29 cellular contexts compared by ENCODE assay signal in the genomic region with DNA sequence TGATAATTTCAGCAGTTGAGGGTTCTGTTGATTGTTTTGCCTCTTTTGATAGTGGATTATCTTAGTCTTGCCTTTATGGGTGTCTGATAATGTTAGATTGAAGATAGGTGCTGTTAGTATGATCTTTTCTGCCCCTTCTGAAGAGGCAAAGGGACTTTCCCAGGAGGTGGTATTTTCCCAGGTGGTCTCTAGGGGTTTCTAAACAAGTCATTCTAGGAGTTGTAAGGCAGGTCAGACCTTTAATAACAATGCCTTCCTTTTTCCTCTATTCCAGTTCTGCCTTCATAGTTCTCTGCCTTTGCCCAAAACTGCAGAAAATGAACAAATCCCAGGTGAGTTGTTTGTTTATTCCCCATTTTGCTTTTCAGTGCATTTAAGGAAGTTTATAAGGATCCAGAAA. TPM values are rescaled to one million over a fixed set of nuclear protein-coding genes. Genes with fewer than 3 reads are reported as not detected.
DNase-seq lines count a peak whose midpoint lies in the region; ATAC-seq and TF ChIP-seq lines count a peak whose summit lies in the region.
"Had no signal": no experiment of that assay in that cellular context is flagged by ENCODE, and none has a peak within 500 bp of the region (broad histone marks: within the 10 kb centered on the region; RNA-seq: fewer than 3 reads in every experiment).

No MANE protein-coding gene starts in this region.

- H3K4me1 Mint-ChIP-seq in endodermal cell = peaks cover 2% of the 10 kb centered on the region
- peaks cover 17 to 43% (median 22%) of the 10 kb centered on the region in 3 donors for H3K4me1 Mint-ChIP-seq in CD8-positive, alpha-beta memory T cell
- H3K4me1 Mint-ChIP-seq: GM23338 had no signal

- H3K79me2 ChIP-seq in Loucy (ENCODE audit: insufficient read depth, low read length) = peaks cover 56% of the 10 kb centered on the region

- H3K9me2 ChIP-seq in Loucy (replicated peaks; ENCODE audit: low read depth, low read length) = no peaks in the 10 kb centered on the region

- no peak overlapping the region for H2AFZ ChIP-seq in Loucy (ENCODE audit: low read length)
- H2AFZ ChIP-seq: GM23338 had no signal

- peaks cover 9% of the 10 kb centered on the region for H3K4me1 ChIP-seq in Loucy (ENCODE audit: insufficient read depth, low read length, poor library complexity, severe bottlenecking)
- no peaks in the 10 kb centered on the region for H3K4me1 ChIP-seq in endodermal cell (ENCODE audit: control insufficient read depth, insufficient read depth, low read length)
- H3K4me1 ChIP-seq in CD8-positive, alpha-beta memory T cell (ENCODE audit: insufficient read depth, low read length) = peaks cover 7% of the 10 kb centered on the region
- H3K4me1 ChIP-seq: adrenal gland, SJCRH30, uterus had no signal

- H3K27ac ChIP-seq in endodermal cell (ENCODE audit: low read depth, low read length) = no peak overlapping the region
- H3K27ac ChIP-seq in CD8-positive, alpha-beta memory T cell (ENCODE audit: low read depth, low read length) = no peak overlapping the region
- H3K27ac ChIP-seq: adrenal gland, ovary, SJCRH30, skin epidermis, uterus, VCaP had no signal

- CTCF ChIA-PET in CD8-positive, alpha-beta memory T cell (lab: Charles Lee) = no interaction called here

- H4K20me1 ChIP-seq in Loucy (ENCODE audit: insufficient read depth, low read length, poor library complexity, severe bottlenecking) = peaks cover 8% of the 10 kb centered on the region

- H3K36me3 ChIP-seq in Loucy (ENCODE audit: insufficient read depth, low read length) (peaks cover 8% of the 10 kb centered on the region; the same call in 1 of the 2 replicates), endodermal cell (ENCODE audit: control insufficient read depth, insufficient read depth, low read length) (peaks cover 60% of the 10 kb centered on the region)
- no peaks in the 10 kb centered on the region for H3K36me3 ChIP-seq in CD8-positive, alpha-beta memory T cell (ENCODE audit: insufficient read depth, low read length)
- H3K36me3 ChIP-seq: adrenal gland, ovary, uterus had no signal

- H3K27me3 Mint-ChIP-seq in endodermal cell (ENCODE audit: insufficient read depth) = no peaks in the 10 kb centered on the region
- no peaks in the 10 kb centered on the region for H3K27me3 Mint-ChIP-seq in CD8-positive, alpha-beta memory T cell
- H3K27me3 Mint-ChIP-seq: central memory CD8-positive, alpha-beta T cell; effector memory CD8-positive, alpha-beta T cell had no signal

- H3K9ac ChIP-seq in Loucy (ENCODE audit: low read depth, low read length, poor library complexity, severe bottlenecking) (no peak overlapping the region), endodermal cell (ENCODE audit: extremely low read depth, low read length, poor library complexity, severe bottlenecking) (no peak overlapping the region)

- ATAC-seq in activated naive CD4-positive, alpha-beta T cell treated with anti-CD3 and anti-CD28 coated beads, Interleukin-2, amount 50 U/mL, for 72 hours = no peak
- ATAC-seq: effector memory CD8-positive, alpha-beta T cell; GM23338; stimulated activated naive CD8-positive, alpha-beta T cell treated with anti-CD3 and anti-CD28 coated beads, Interleukin-15, Interleukin-2, amounts not matched to agents 100 U/mL and 50 U/mL, for 24 hours had no signal

- peak overlapping the region; percentile 6 for H3K4me2 ChIP-seq in Loucy (ENCODE audit: low read depth, low read length, poor library complexity, severe bottlenecking)
- H3K4me2 ChIP-seq: GM23338 had no signal

- H3K4me3 ChIP-seq in Loucy (ENCODE audit: low read length, poor library complexity, severe bottlenecking) = no peak overlapping the region
- H3K4me3 ChIP-seq in endodermal cell (ENCODE audit: low read length) = peak overlapping the region; percentile 16
- H3K4me3 ChIP-seq in CD8-positive, alpha-beta memory T cell (ENCODE audit: low read length) = no peak overlapping the region
- H3K4me3 ChIP-seq: adrenal gland, GM23338, ovary, SJCRH30, skin epidermis, uterus had no signal

- no peak overlapping the region for H3K4me3 Mint-ChIP-seq in endodermal cell
- peak overlapping the region in 1 of 7 donors; percentile 80 for H3K4me3 Mint-ChIP-seq in CD8-positive, alpha-beta memory T cell
- H3K4me3 Mint-ChIP-seq: central memory CD8-positive, alpha-beta T cell; effector memory CD8-positive, alpha-beta T cell; GM23338 had no signal

- TF ChIP-seq CTCF in Loucy (conservative IDR thresholded peaks at IDR 0.05; ENCODE audit: low read length) = no peak
- no peak for TF ChIP-seq CTCF in endodermal cell (conservative IDR thresholded peaks at IDR 0.05)

- POLR2A ChIA-PET in CD8-positive, alpha-beta memory T cell (lab: Charles Lee) = no interaction called here

- peak overlapping the region; percentile 39 to 57 for H3K27ac Mint-ChIP-seq in activated naive CD4-positive, alpha-beta T cell treated with anti-CD3 and anti-CD28 coated beads, Interleukin-2, amount 50 U/mL, for 72 hours
- H3K27ac Mint-ChIP-seq in endodermal cell = no peak overlapping the region
- H3K27ac Mint-ChIP-seq in CD8-positive, alpha-beta memory T cell = peak overlapping the region in 2 of 8 donors; percentile 62 to 78
- H3K27ac Mint-ChIP-seq: effector memory CD8-positive, alpha-beta T cell; GM23338 had no signal

- no peaks in the 10 kb centered on the region; the same call in 1 of the 2 replicates for H3F3A ChIP-seq in Loucy (ENCODE audit: low read depth)

- peaks cover 43 to 78% of the 10 kb centered on the region in 2 donors for H3K36me3 Mint-ChIP-seq in activated naive CD4-positive, alpha-beta T cell treated with anti-CD3 and anti-CD28 coated beads, Interleukin-2, amount 50 U/mL, for 72 hours
- H3K36me3 Mint-ChIP-seq in endodermal cell (ENCODE audit: low read depth) = peaks cover 70% of the 10 kb centered on the region
- peaks cover 28 to 54% (median 34%) of the 10 kb centered on the region in 3 donors for H3K36me3 Mint-ChIP-seq in CD8-positive, alpha-beta memory T cell

- DNase-seq in activated naive CD4-positive, alpha-beta T cell treated with anti-CD3 and anti-CD28 coated beads, Interleukin-2, amount 50 U/mL, for 72 hours (ENCODE audit: low spot score in 2 of 2) = no peak
- no peak for DNase-seq in activated naive CD4-positive, alpha-beta T cell treated with Interleukin-2 at 50 U/mL for 16 hours
- no peak for DNase-seq in endodermal cell
- no peak for DNase-seq in stimulated activated naive CD4-positive, alpha-beta T cell treated with Interleukin-2 at 50 U/mL for 16 hours (lab: John Stamatoyannopoulos, UW)
- DNase-seq in SIG-M5 treated with dmso at 0.1 percent for 504 hours (lab: John Stamatoyannopoulos, UW; ENCODE audit: unreplicated experiment) = no peak
- DNase-seq in CD8-positive, alpha-beta memory T cell = no peak
- DNase-seq: activated CD4-positive, alpha-beta T cell treated with anti-CD3 and anti-CD28 coated beads for 48 hours; adrenal gland; DMS153; effector memory CD8-positive, alpha-beta T cell; glutamatergic neuron; NCI-H1694; NCI-H446; NCI-H774; ovary; SJCRH30; stimulated activated naive CD8-positive, alpha-beta T cell treated with anti-CD3 and anti-CD28 coated beads, Interleukin-15, Interleukin-2, amounts not matched to agents 100 U/mL and 50 U/mL, for 24 hours; T-helper 9 cell; uterus had no signal

- peaks cover 15% of the 10 kb centered on the region for H3K9me3 ChIP-seq in Loucy (ENCODE audit: insufficient read depth, low read depth, low read length)
- H3K9me3 ChIP-seq in endodermal cell (ENCODE audit: control insufficient read depth, low read length) = peaks cover 59% of the 10 kb centered on the region
- H3K9me3 ChIP-seq in CD8-positive, alpha-beta memory T cell (ENCODE audit: low read length) = peaks cover 5% of the 10 kb centered on the region
- H3K9me3 ChIP-seq: ovary, SJCRH30, uterus had no signal

- peaks cover 22 to 31% of the 10 kb centered on the region in 2 donors for H3K9me3 Mint-ChIP-seq in activated naive CD4-positive, alpha-beta T cell treated with anti-CD3 and anti-CD28 coated beads, Interleukin-2, amount 50 U/mL, for 72 hours
- peaks cover 43% of the 10 kb centered on the region for H3K9me3 Mint-ChIP-seq in endodermal cell
- peaks cover 9 to 20% (median 14%) of the 10 kb centered on the region in 5 donors for H3K9me3 Mint-ChIP-seq in CD8-positive, alpha-beta memory T cell

- H3K27me3 ChIP-seq in Loucy (ENCODE audit: insufficient read depth, low read length, poor library complexity, severe bottlenecking) = no peaks in the 10 kb centered on the region
- no peaks in the 10 kb centered on the region for H3K27me3 ChIP-seq in endodermal cell (ENCODE audit: control insufficient read depth, insufficient read depth, low read length, poor library complexity, severe bottlenecking)
- H3K27me3 ChIP-seq in CD8-positive, alpha-beta memory T cell (ENCODE audit: insufficient read depth, low read length, poor library complexity, severe bottlenecking) = no peaks in the 10 kb centered on the region
- H3K27me3 ChIP-seq: adrenal gland, ovary, SJCRH30, uterus had no signal

RNA-seq across cellular contexts. Expression of gene ZFP1, which starts 4.3 kb away (rescaled TPM):
- total RNA-seq in activated naive CD4-positive, alpha-beta T cell treated with anti-CD3 and anti-CD28 coated beads, Interleukin-2, amount 50 U/mL, for 72 hours = 10 to 100 TPM; 13.4 to 13.5 TPM
- total RNA-seq in endodermal cell = 10 to 100 TPM; 10.4 to 13.3 TPM
- 29.0 TPM for polyA plus RNA-seq in endodermal cell (2013, experiment 1 of 2)
- polyA plus RNA-seq in endodermal cell (2013, experiment 2 of 2) = 24.5 TPM
- 10 to 100 TPM; 13.8 to 17.4 TPM for total RNA-seq in CD8-positive, alpha-beta memory T cell
- 17.2 TPM for polyA plus RNA-seq in CD8-positive, alpha-beta memory T cell

RNA-seq across cellular contexts. Expression of gene LDHD, which starts 36.1 kb away (rescaled TPM):
- under 1 TPM; 0.64 to 0.82 TPM for total RNA-seq in activated naive CD4-positive, alpha-beta T cell treated with anti-CD3 and anti-CD28 coated beads, Interleukin-2, amount 50 U/mL, for 72 hours
- 1 to 10 TPM; 1.4 to 4.3 TPM for total RNA-seq in endodermal cell
- polyA plus RNA-seq in endodermal cell (2013, experiment 1 of 2) = 1.3 TPM
- polyA plus RNA-seq in endodermal cell (2013, experiment 2 of 2) = 0.70 TPM
- total RNA-seq in CD8-positive, alpha-beta memory T cell = not detected
- polyA plus RNA-seq in CD8-positive, alpha-beta memory T cell = 0.10 TPM
- total RNA-seq: HT1080 had no signal
- polyA plus RNA-seq: neural cell had no signal

RNA-seq across cellular contexts. Expression of gene CTRB2, which starts 54.3 kb away (rescaled TPM):
- total RNA-seq in activated naive CD4-positive, alpha-beta T cell treated with anti-CD3 and anti-CD28 coated beads, Interleukin-2, amount 50 U/mL, for 72 hours = not detected
- total RNA-seq in endodermal cell = not detected
- polyA plus RNA-seq in endodermal cell (2013, experiment 1 of 2) = not detected
- not detected for polyA plus RNA-seq in endodermal cell (2013, experiment 2 of 2)
- total RNA-seq in CD8-positive, alpha-beta memory T cell = not detected
- not detected for polyA plus RNA-seq in CD8-positive, alpha-beta memory T cell
- total RNA-seq: GM23338, HT1080, renal cortical epithelial cell, RPMI7951, SJCRH30, uterus had no signal
- polyA plus RNA-seq: BJ, GM23338, neural cell had no signal
